Comparison of ENCODE assay signal across 9 cellular contexts in genomic region chr10:96721207-96721572, GRCh38. TPM values are rescaled to one million over a fixed set of nuclear protein-coding genes. Genes with fewer than 3 reads are reported as not detected.
DNase-seq lines count a peak whose midpoint lies in the region; ATAC-seq, FAIRE-seq and TF ChIP-seq lines count a peak whose summit lies in the region.
"Had no signal": no experiment of that assay in that cellular context is flagged by ENCODE, and none has a peak within 500 bp of the region (broad histone marks: within the 10 kb centered on the region; RNA-seq: fewer than 3 reads in every experiment).

No MANE protein-coding gene starts in this region.

- H3K27me3 ChIP-seq in heart left ventricle (peaks cover 0 to 9% (median 0%) of the 10 kb centered on the region in 9 donors), RWPE2 (ENCODE audit: insufficient read depth, poor library complexity, severe bottlenecking) (peaks cover 8% of the 10 kb centered on the region), hepatocyte (peaks cover 42% of the 10 kb centered on the region), transverse colon (no peaks in the 10 kb centered on the region)

- H4K20me1 ChIP-seq in hepatocyte (ENCODE audit: insufficient read depth, poor library complexity, severe bottlenecking): no peaks in the 10 kb centered on the region

- H2AFZ ChIP-seq in hepatocyte: no peak overlapping the region

- DNase-seq in heart left ventricle (no peak), Right ventricle myocardium inferior (ENCODE audit: missing footprints) (no peak), RWPE2 (ENCODE audit: low spot score) (no peak), hepatocyte (ENCODE audit: low spot score) (no peak), transverse colon (no peak), GM19240 (ENCODE audit: insufficient read length, low spot score) (no peak), HTR-8/SVneo (ENCODE audit: insufficient read length, low spot score) (no peak)

- ATAC-seq in heart left ventricle (no peak), Right ventricle myocardium inferior (no peak), RWPE2 (ENCODE audit: low read depth) (0 out of 3 replicates have a peak, but pooled peaks have one; percentile 5), GM19035 (IDR thresholded peaks at IDR 0.05; ENCODE audit: unreplicated experiment) (no peak)

- no peaks in the 10 kb centered on the region for H3K79me2 ChIP-seq in hepatocyte

- H3K4me1 ChIP-seq in heart left ventricle (peaks cover 0 to 28% (median 5%) of the 10 kb centered on the region in 12 donors), RWPE2 (ENCODE audit: insufficient read depth, poor library complexity, severe bottlenecking) (no peaks in the 10 kb centered on the region), hepatocyte (ENCODE audit: insufficient read depth) (peaks cover 7% of the 10 kb centered on the region), transverse colon (peaks cover 0 to 21% (median 4%) of the 10 kb centered on the region in 4 donors)

- FAIRE-seq in HTR-8/SVneo (lab: Jason Lieb, UNC): no peak
- FAIRE-seq: G401.6 had no signal

- H3K36me3 ChIP-seq in heart left ventricle (no peaks in the 10 kb centered on the region), RWPE2 (ENCODE audit: low read depth) (no peaks in the 10 kb centered on the region), hepatocyte (replicated peaks; ENCODE audit: insufficient read depth, low read depth) (no peaks in the 10 kb centered on the region), transverse colon (no peaks in the 10 kb centered on the region)

- peak overlapping the region; percentile 99 for H3K4me2 ChIP-seq in hepatocyte

- WGBS in heart left ventricle, 4 donors: 48 to 60% (median 52%) methylated on average over 4 of the region's 4 CpGs
- WGBS in hepatocyte (ENCODE audit: low lambda C conversion rate, missing lambda C conversion rate): 41% methylated on average over 4 of the region's 4 CpGs
- 49 to 53% methylated on average over 4 of the region's 4 CpGs for WGBS in transverse colon (ENCODE audit: low coverage in 1 of 2), 2 donors

- H3K27ac ChIP-seq in heart left ventricle (peak overlapping the region in 1 of 12 donors; percentile 89), RWPE2 (ENCODE audit: poor library complexity, severe bottlenecking) (no peak overlapping the region), hepatocyte (no peak overlapping the region), transverse colon (peak overlapping the region; percentile 70 to 78 (median 73))

- H3K9me3 ChIP-seq in heart left ventricle: no peaks in the 10 kb centered on the region
- H3K9me3 ChIP-seq in RWPE2 (ENCODE audit: severe bottlenecking): no peaks in the 10 kb centered on the region
- H3K9me3 ChIP-seq in hepatocyte (ENCODE audit: low read depth): no peaks in the 10 kb centered on the region
- no peaks in the 10 kb centered on the region for H3K9me3 ChIP-seq in transverse colon

- no peak for TF ChIP-seq EP300 in transverse colon (IDR thresholded peaks at IDR 0.05; ENCODE audit: low read depth)

- TF ChIP-seq POLR2A in heart left ventricle (IDR thresholded peaks at IDR 0.05) (no peak), transverse colon (IDR thresholded peaks at IDR 0.05) (no peak)

- H3K9me2 ChIP-seq in hepatocyte (replicated peaks; ENCODE audit: insufficient read depth): no peaks in the 10 kb centered on the region

- H3K4me3 ChIP-seq in heart left ventricle (peak overlapping the region in 7 of 12 donors; percentile 55 to 75 (median 58)), RWPE2 (ENCODE audit: severe bottlenecking) (no peak overlapping the region), hepatocyte (peak overlapping the region; percentile 61), transverse colon (peak overlapping the region in 1 of 4 donors; percentile 61)

- in situ Hi-C loops in transverse colon (cut with MboI; ENCODE audit: low pct_ligation_motif_present in 1 of 4, low pct_unique_long_range_greater_than_20kb in 1 of 4, low sequenced_read_pairs in 3 of 4): no loop called here

- intact Hi-C loops in heart left ventricle (cut with DNase I) (loop anchor here in 1 of 10 donors (10.0 kb wide), 1 partner anchor 76 kb away; no protein-coding TSS in a partner anchor), Right ventricle myocardium inferior (cut with DNase I) (loop anchor here (2.0 to 10.0 kb wide), 2 partner anchors 60 to 326 kb away; no protein-coding TSS in a partner anchor), transverse colon (cut with DNase I; ENCODE audit: low total_unique reads) (no loop called here)

- TF ChIP-seq CTCF in heart left ventricle (IDR thresholded peaks at IDR 0.05) (no peak), RWPE2 (IDR thresholded peaks at IDR 0.05; ENCODE audit: poor library complexity, severe bottlenecking) (no peak), hepatocyte (IDR thresholded peaks at IDR 0.05; ENCODE audit: poor library complexity) (no peak), transverse colon (IDR thresholded peaks at IDR 0.05) (no peak)

RNA-seq across cellular contexts. Expression of gene PIK3AP1, which starts 0.9 kb away (rescaled TPM):
- total RNA-seq in heart left ventricle (10 to 100 TPM in 2 of 9 donors, 1 to 10 TPM in 7; 1.4 to 37.9 (median 6.1) TPM), Right ventricle myocardium inferior (7.6 TPM), hepatocyte (6.5 and 8.4 TPM in 2 replicates), transverse colon (10 to 100 TPM in 3 of 4 donors, 1 to 10 TPM in 1; 6.4 to 42.6 (median 16.3) TPM)
- polyA plus RNA-seq in heart left ventricle (1 to 10 TPM; 1.3 to 1.8 TPM), hepatocyte (2.5 and 4.7 TPM in 2 replicates)

Comparison
In these comparisons a context has a peak if more than half of its experiments do, and no peak if none do; other contexts are left out.
1. H3K27ac ChIP-seq: peak in transverse colon (4 of 4); none in RWPE2 (single experiment) and hepatocyte (single experiment).